ENCODE assay signal across 2 cellular contexts in the genomic region with DNA sequence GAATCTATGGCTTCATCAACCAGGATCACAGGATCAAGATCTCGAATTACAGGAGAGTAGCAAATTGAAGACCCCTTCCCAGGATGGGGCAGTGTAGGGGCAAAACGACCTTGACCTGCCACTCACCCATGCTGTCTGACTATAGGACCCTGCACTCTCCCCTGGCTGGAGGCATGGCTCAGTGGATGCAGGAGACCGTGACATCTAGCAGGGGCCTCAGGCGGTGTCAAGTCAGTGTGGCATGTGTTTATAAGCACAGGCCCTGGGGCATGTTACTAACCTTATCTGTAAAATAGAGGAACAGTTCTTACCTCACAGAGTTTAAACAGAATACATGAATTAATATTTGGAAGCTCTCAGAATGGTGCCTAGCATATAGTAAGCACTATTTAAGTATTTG.
TF ChIP-seq lines count a peak whose summit lies in the region.

No MANE protein-coding gene starts in this region.

TF ChIP-seq in SK-N-SH, 30 proteins besides CTCF, POLR2A, EP300 and RAD21 (continued from another document):
- TF ChIP-seq, protein P1, sequence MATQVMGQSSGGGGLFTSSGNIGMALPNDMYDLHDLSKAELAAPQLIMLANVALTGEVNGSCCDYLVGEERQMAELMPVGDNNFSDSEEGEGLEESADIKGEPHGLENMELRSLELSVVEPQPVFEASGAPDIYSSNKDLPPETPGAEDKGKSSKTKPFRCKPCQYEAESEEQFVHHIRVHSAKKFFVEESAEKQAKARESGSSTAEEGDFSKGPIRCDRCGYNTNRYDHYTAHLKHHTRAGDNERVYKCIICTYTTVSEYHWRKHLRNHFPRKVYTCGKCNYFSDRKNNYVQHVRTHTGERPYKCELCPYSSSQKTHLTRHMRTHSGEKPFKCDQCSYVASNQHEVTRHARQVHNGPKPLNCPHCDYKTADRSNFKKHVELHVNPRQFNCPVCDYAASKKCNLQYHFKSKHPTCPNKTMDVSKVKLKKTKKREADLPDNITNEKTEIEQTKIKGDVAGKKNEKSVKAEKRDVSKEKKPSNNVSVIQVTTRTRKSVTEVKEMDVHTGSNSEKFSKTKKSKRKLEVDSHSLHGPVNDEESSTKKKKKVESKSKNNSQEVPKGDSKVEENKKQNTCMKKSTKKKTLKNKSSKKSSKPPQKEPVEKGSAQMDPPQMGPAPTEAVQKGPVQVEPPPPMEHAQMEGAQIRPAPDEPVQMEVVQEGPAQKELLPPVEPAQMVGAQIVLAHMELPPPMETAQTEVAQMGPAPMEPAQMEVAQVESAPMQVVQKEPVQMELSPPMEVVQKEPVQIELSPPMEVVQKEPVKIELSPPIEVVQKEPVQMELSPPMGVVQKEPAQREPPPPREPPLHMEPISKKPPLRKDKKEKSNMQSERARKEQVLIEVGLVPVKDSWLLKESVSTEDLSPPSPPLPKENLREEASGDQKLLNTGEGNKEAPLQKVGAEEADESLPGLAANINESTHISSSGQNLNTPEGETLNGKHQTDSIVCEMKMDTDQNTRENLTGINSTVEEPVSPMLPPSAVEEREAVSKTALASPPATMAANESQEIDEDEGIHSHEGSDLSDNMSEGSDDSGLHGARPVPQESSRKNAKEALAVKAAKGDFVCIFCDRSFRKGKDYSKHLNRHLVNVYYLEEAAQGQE (IDR thresholded peaks at IDR 0.05; ENCODE audit: low read depth, low read length): no peak
- TF ChIP-seq FOXM1 (IDR thresholded peaks at IDR 0.05; ENCODE audit: low read depth) (no peak), TEAD4 (IDR thresholded peaks at IDR 0.05; ENCODE audit: borderline replicate concordance, insufficient read depth) (no peak)

TF ChIP-seq in SK-N-SH treated with all-trans-retinoic acid at 6 μM for 48 hours, 23 proteins besides CTCF, POLR2A, EP300 and RAD21 (continued from another document):
- TF ChIP-seq, protein P2, sequence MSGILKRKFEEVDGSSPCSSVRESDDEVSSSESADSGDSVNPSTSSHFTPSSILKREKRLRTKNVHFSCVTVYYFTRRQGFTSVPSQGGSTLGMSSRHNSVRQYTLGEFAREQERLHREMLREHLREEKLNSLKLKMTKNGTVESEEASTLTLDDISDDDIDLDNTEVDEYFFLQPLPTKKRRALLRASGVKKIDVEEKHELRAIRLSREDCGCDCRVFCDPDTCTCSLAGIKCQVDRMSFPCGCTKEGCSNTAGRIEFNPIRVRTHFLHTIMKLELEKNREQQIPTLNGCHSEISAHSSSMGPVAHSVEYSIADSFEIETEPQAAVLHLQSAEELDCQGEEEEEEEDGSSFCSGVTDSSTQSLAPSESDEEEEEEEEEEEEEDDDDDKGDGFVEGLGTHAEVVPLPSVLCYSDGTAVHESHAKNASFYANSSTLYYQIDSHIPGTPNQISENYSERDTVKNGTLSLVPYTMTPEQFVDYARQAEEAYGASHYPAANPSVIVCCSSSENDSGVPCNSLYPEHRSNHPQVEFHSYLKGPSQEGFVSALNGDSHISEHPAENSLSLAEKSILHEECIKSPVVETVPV (CRISPR knock-in tag; IDR thresholded peaks at IDR 0.05): no peak
- TF ChIP-seq, protein P3, sequence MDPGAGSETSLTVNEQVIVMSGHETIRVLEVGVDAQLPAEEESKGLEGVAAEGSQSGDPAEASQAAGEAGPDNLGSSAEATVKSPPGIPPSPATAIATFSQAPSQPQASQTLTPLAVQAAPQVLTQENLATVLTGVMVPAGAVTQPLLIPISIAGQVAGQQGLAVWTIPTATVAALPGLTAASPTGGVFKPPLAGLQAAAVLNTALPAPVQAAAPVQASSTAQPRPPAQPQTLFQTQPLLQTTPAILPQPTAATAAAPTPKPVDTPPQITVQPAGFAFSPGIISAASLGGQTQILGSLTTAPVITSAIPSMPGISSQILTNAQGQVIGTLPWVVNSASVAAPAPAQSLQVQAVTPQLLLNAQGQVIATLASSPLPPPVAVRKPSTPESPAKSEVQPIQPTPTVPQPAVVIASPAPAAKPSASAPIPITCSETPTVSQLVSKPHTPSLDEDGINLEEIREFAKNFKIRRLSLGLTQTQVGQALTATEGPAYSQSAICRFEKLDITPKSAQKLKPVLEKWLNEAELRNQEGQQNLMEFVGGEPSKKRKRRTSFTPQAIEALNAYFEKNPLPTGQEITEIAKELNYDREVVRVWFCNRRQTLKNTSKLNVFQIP (CRISPR knock-in tag; IDR thresholded peaks at IDR 0.05; ENCODE audit: borderline replicate concordance, low read depth): no peak
- no peak for TF ChIP-seq SNAI2 (CRISPR knock-in tag; IDR thresholded peaks at IDR 0.05)
- TF ChIP-seq ZFP30 (CRISPR knock-in tag; IDR thresholded peaks at IDR 0.05): no peak
- no peak for TF ChIP-seq TOX (CRISPR knock-in tag; IDR thresholded peaks at IDR 0.05; ENCODE audit: borderline replicate concordance)
- no peak for TF ChIP-seq ZNF70 (CRISPR knock-in tag; IDR thresholded peaks at IDR 0.05)
- no peak for TF ChIP-seq TCF4 (CRISPR knock-in tag; IDR thresholded peaks at IDR 0.05; ENCODE audit: borderline replicate concordance)
- TF ChIP-seq RARB (CRISPR knock-in tag; IDR thresholded peaks at IDR 0.05): no peak
- no peak for TF ChIP-seq ARNTL (CRISPR knock-in tag; IDR thresholded peaks at IDR 0.05; ENCODE audit: borderline replicate concordance, low read depth)
- TF ChIP-seq, protein P4, sequence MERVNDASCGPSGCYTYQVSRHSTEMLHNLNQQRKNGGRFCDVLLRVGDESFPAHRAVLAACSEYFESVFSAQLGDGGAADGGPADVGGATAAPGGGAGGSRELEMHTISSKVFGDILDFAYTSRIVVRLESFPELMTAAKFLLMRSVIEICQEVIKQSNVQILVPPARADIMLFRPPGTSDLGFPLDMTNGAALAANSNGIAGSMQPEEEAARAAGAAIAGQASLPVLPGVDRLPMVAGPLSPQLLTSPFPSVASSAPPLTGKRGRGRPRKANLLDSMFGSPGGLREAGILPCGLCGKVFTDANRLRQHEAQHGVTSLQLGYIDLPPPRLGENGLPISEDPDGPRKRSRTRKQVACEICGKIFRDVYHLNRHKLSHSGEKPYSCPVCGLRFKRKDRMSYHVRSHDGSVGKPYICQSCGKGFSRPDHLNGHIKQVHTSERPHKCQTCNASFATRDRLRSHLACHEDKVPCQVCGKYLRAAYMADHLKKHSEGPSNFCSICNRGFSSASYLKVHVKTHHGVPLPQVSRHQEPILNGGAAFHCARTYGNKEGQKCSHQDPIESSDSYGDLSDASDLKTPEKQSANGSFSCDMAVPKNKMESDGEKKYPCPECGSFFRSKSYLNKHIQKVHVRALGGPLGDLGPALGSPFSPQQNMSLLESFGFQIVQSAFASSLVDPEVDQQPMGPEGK (CRISPR knock-in tag; IDR thresholded peaks at IDR 0.05; ENCODE audit: borderline replicate concordance): no peak
- TF ChIP-seq, protein P5, sequence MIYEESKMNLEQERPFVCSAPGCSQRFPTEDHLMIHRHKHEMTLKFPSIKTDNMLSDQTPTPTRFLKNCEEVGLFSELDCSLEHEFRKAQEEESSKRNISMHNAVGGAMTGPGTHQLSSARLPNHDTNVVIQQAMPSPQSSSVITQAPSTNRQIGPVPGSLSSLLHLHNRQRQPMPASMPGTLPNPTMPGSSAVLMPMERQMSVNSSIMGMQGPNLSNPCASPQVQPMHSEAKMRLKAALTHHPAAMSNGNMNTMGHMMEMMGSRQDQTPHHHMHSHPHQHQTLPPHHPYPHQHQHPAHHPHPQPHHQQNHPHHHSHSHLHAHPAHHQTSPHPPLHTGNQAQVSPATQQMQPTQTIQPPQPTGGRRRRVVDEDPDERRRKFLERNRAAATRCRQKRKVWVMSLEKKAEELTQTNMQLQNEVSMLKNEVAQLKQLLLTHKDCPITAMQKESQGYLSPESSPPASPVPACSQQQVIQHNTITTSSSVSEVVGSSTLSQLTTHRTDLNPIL (CRISPR knock-in tag; IDR thresholded peaks at IDR 0.05; ENCODE audit: low read depth): no peak
- TF ChIP-seq CSDC2 (CRISPR knock-in tag; IDR thresholded peaks at IDR 0.05): no peak
